ENCODE assay signal across 11 cellular contexts in the genomic region with DNA sequence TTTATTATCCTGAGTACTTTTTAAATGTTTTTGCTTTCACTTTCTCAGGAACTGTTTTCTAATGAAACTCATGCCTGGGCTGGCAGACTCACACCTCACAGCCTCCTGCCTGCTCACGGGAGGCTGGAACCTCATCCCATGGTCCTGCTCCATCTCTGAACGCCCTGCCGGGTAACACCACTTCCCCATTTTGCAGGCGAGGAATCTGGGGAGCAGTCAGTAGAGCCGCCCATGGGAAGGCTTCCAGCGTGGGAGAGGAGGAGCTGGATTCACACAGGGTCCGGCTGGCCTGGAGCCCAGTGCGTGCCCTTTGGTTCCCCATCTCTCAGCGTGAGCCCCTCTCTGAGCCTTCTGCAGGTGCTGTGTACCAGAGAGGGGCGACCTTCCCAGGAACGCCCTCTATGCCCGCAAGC. TPM values are rescaled to one million over a fixed set of nuclear protein-coding genes. Genes with fewer than 3 reads are reported as not detected.
DNase-seq lines count a peak whose midpoint lies in the region; ATAC-seq, FAIRE-seq and TF ChIP-seq lines count a peak whose summit lies in the region.
"Had no signal": no experiment of that assay in that cellular context is flagged by ENCODE, and none has a peak within 500 bp of the region (broad histone marks: within the 10 kb centered on the region; RNA-seq: fewer than 3 reads in every experiment).

No MANE protein-coding gene starts in this region.

- H3K27me3 ChIP-seq in GM23248 (replicated peaks; ENCODE audit: insufficient read depth) (no peaks in the 10 kb centered on the region; the same call in 1 of the 2 replicates), K562 (ENCODE audit: control insufficient read depth in 2 of 2, insufficient read depth in 2 of 2, low read length in 2 of 2) (peaks cover 2 to 21% of the 10 kb centered on the region in 2 experiments; a peak in 4 of 5 replicates), left lung (no peaks in the 10 kb centered on the region), subcutaneous abdominal adipose tissue (ENCODE audit: control insufficient read depth in 5 of 5, insufficient read depth in 4 of 5, low read length in 5 of 5) (peaks cover 4 to 26% (median 10%) of the 10 kb centered on the region in 5 donors)

- no peak for TF ChIP-seq EP300 in K562 (IDR thresholded peaks at IDR 0.05; ENCODE audit: low read length)

- H3K79me2 ChIP-seq in GM23248 (ENCODE audit: insufficient read depth) (no peaks in the 10 kb centered on the region), K562 (ENCODE audit: control insufficient read depth, insufficient read depth, low read length) (no peaks in the 10 kb centered on the region)

- intact Hi-C loops in K562 (cut with micrococcal nuclease) (no loop called here), left lung (cut with DNase I) (no loop called here)

- no peaks in the 10 kb centered on the region for H3K36me3 ChIP-seq in GM23248 (ENCODE audit: low read depth)
- no peaks in the 10 kb centered on the region for H3K36me3 ChIP-seq in K562 (ENCODE audit: control insufficient read depth, insufficient read depth, low read length)
- no peaks in the 10 kb centered on the region for H3K36me3 ChIP-seq in left lung
- H3K36me3 ChIP-seq in subcutaneous abdominal adipose tissue (ENCODE audit: control insufficient read depth in 5 of 5, insufficient read depth in 5 of 5, low read length in 5 of 5), result no peaks in the 10 kb centered on the region

- DNase-seq in GM23248 (peak; percentile 42), K562 (ENCODE audit: extremely low read depth in 1 of 4, low spot score in 3 of 4) (no peak), left lung (no peak), anterior cingulate cortex (lab: John Stamatoyannopoulos, UW) (no peak), frontal cortex (ENCODE audit: low spot score in 2 of 2) (no peak), NCI-H1105 (lab: John Stamatoyannopoulos, UW) (no peak)
- DNase-seq: activated CD4-positive, alpha-beta T cell treated with anti-CD3 and anti-CD28 coated beads, Interleukin-2, amount 50 U/mL, for 4 hours; NCI-H748 treated with DMSO at 0.1 percent for 48 hours had no signal

- peak overlapping the region; percentile 68 for H3K4me2 ChIP-seq in GM23248 (ENCODE audit: unreplicated experiment)
- H3K4me2 ChIP-seq in K562 (ENCODE audit: insufficient read depth, low read length), result no peak overlapping the region; the same call in 1 of the 2 replicates

- POLR2A ChIA-PET in K562 (lab: Yijun Ruan, JAX), result interaction anchor here (0.7 kb wide), 1 partner anchor 11 kb away, joined by 3 read pairs; no protein-coding TSS in a partner anchor

- BruUV-seq in K562 (replicated peaks; lab: Mats Ljungman, UMichigan), result no TSS peak

- FAIRE-seq in K562 (lab: Jason Lieb, UNC) (no peak), frontal cortex (lab: Jason Lieb, UNC) (no peak)
- FAIRE-seq: H54 had no signal

- ATAC-seq in K562, result no peak
- ATAC-seq in left lung, result peak; percentile 71
- ATAC-seq in GM18909 (IDR thresholded peaks at IDR 0.05; ENCODE audit: poor library complexity, unreplicated experiment), result no peak

- H3K9me3 ChIP-seq in GM23248 (ENCODE audit: low read depth) (no peaks in the 10 kb centered on the region), K562 (replicated peaks; ENCODE audit: control insufficient read depth, insufficient read depth, low read depth, low read length) (no peaks in the 10 kb centered on the region), left lung (no peaks in the 10 kb centered on the region), subcutaneous abdominal adipose tissue (ENCODE audit: control insufficient read depth in 5 of 5, low read length in 5 of 5) (no peaks in the 10 kb centered on the region)

- H3K27ac ChIP-seq in GM23248 (no peak overlapping the region), K562 (ENCODE audit: extremely low read depth, low read depth, low read length) (no peak overlapping the region), left lung (peak overlapping the region in 1 of 2 donors; percentile 61), subcutaneous abdominal adipose tissue (ENCODE audit: low read depth, low read length) (no peak overlapping the region)

- H2AFZ ChIP-seq in GM23248, result peak overlapping the region; percentile 47; the same call in 1 of the 2 replicates
- H2AFZ ChIP-seq in K562 (ENCODE audit: low read depth, low read length), result no peak overlapping the region

- H3K4me1 ChIP-seq in GM23248 (ENCODE audit: insufficient read depth) (no peaks in the 10 kb centered on the region), K562 (replicated peaks in 1 of 2; ENCODE audit: control insufficient read depth in 2 of 2, insufficient read depth in 2 of 2, low read length in 2 of 2) (peaks cover 11 to 26% of the 10 kb centered on the region in 2 experiments; a peak in 4 of 5 replicates), left lung (peaks cover 14 to 33% of the 10 kb centered on the region in 2 donors), subcutaneous abdominal adipose tissue (ENCODE audit: control insufficient read depth in 5 of 5, insufficient read depth in 5 of 5, low read length in 5 of 5) (peaks cover 3 to 35% (median 21%) of the 10 kb centered on the region in 5 donors)

- H3K4me3 ChIP-seq in GM23248 (peak overlapping the region; percentile 51), K562 (no peak overlapping the region), left lung (peak overlapping the region in 1 of 2 donors; percentile 3), subcutaneous abdominal adipose tissue (ENCODE audit: low read depth in 1 of 5, low read length in 5 of 5) (peak overlapping the region; percentile 18 to 41 (median 27))

- TF ChIP-seq CTCF in K562 (IDR thresholded peaks at IDR 0.05 in 2 of 3, conservative IDR thresholded peaks at IDR 0.05 in 1 of 3; ENCODE audit: insufficient read depth in 2 of 3, low read depth in 1 of 3, low read length in 3 of 3), result no peak
- no peak for TF ChIP-seq CTCF in left lung (IDR thresholded peaks at IDR 0.05)

- CTCF ChIA-PET in K562 (lab: Yijun Ruan, JAX; ENCODE audit: low intra/inter-chr PET ratio), result no interaction called here

- in situ Hi-C loops in GM23248 (cut with MboI) (no loop called here), K562 (cut with MboI) (no loop called here)

- WGBS in GM23248 (ENCODE audit: low coverage in 1 of 2, low lambda C conversion rate in 2 of 2, missing lambda C conversion rate in 2 of 2), 2 experiments, result 4 to 8% methylated on average over 12 of the region's 12 CpGs
- 21% methylated on average over 5 of the region's 12 CpGs for WGBS in K562 (ENCODE audit: insufficient coverage, low coverage, missing lambda C conversion rate)

- peaks cover 4% of the 10 kb centered on the region for H3K9me1 ChIP-seq in K562 (ENCODE audit: control insufficient read depth, insufficient read depth, low read length)

- H3F3A ChIP-seq in GM23248 (ENCODE audit: insufficient read depth), result no peaks in the 10 kb centered on the region

- no peaks in the 10 kb centered on the region for H3K9me2 ChIP-seq in GM23248 (ENCODE audit: insufficient read depth)

- no peaks in the 10 kb centered on the region for H4K20me1 ChIP-seq in GM23248 (ENCODE audit: insufficient read depth)
- H4K20me1 ChIP-seq in K562 (replicated peaks; ENCODE audit: control insufficient read depth, insufficient read depth, low read length), result no peaks in the 10 kb centered on the region

- no peak for TF ChIP-seq RAD21 in K562 (CRISPR knock-in tag; conservative IDR thresholded peaks at IDR 0.05 in 1 of 2, IDR thresholded peaks at IDR 0.05 in 1 of 2)

- peak overlapping the region; percentile 19; the same call in 1 of the 2 replicates for H3K9ac ChIP-seq in GM23248
- H3K9ac ChIP-seq in K562 (ENCODE audit: insufficient read depth in 1 of 2, low read depth in 2 of 2, low read length in 2 of 2), result no peak overlapping the region
- peak overlapping the region in 1 of 5 donors; percentile 33 for H3K9ac ChIP-seq in subcutaneous abdominal adipose tissue (ENCODE audit: low read length in 5 of 5)

- TF ChIP-seq POLR2A in K562 (conservative IDR thresholded peaks at IDR 0.05), result no peak

TF ChIP-seq in K562, 482 proteins besides CTCF, POLR2A, EP300 and RAD21:
- TF ChIP-seq ZNF146 (CRISPR knock-in tag; IDR thresholded peaks at IDR 0.05; ENCODE audit: unreplicated experiment) (no peak), KAT2B (IDR thresholded peaks at IDR 0.05; ENCODE audit: low read depth, low read length) (no peak), ZNF668 (CRISPR knock-in tag; IDR thresholded peaks at IDR 0.05) (no peak), SPI1 (IDR thresholded peaks at IDR 0.05; ENCODE audit: borderline replicate concordance, low read depth, low read length) (peak; percentile 89), ZNF121 (CRISPR knock-in tag; conservative IDR thresholded peaks at IDR 0.05) (no peak), KAT8 (IDR thresholded peaks at IDR 0.05; ENCODE audit: low read depth) (no peak), FOXA1 (IDR thresholded peaks at IDR 0.05; ENCODE audit: borderline replicate concordance) (no peak), FOXK1 (CRISPR knock-in tag; IDR thresholded peaks at IDR 0.05; ENCODE audit: borderline replicate concordance) (no peak)

RNA-seq across cellular contexts. Expression of a gene that starts 53.6 kb away (rescaled TPM):
- total RNA-seq in GM23248 (2014; rRNA removed; shearing (Covaris generic)), result not detected in 2 replicates
- not detected in 2 replicates for polyA plus RNA-seq in GM23248 (2016; fragmentation: Nextera tagmentation; extraction: Ambion mirVana)
- total RNA-seq in K562 (2011; cell fraction: chromatin; rRNA removed; ENCODE audit: low replicate concordance), result 2.0 TPM in 1 of 2 replicates, not detected in the other
- 0.17 and 0.66 TPM in 2 replicates for total RNA-seq in K562 (2011; cell fraction: nucleolus; rRNA removed)
- total RNA-seq in K562 (2011; cell fraction: nucleoplasm; rRNA removed), result 0.07 and 0.76 TPM in 2 replicates
- total RNA-seq in K562 (2014; rRNA removed), result under 0.01 TPM in 1 of 2 replicates, not detected in the other
- total RNA-seq in K562 (2014; rRNA removed; fragmentation: Illumina TruSeq; extraction: Trizol), result not detected in 2 replicates
- total RNA-seq in K562 (2015; rRNA removed; fragmentation: Illumina TruSeq; extraction: Trizol), result 0.04 TPM in 1 of 2 replicates, not detected in the other
- 0.02 and 0.29 TPM in 2 replicates for total RNA-seq in K562 (2021)
- 0.01 and 0.47 TPM in 2 replicates for polyA plus RNA-seq in K562 (2011; rRNA removed)
- 0.19 and 0.27 TPM in 2 replicates for polyA plus RNA-seq in K562 (2011; cell fraction: cytosol; rRNA removed)
- 0.44 and 2.2 TPM in 2 replicates for polyA plus RNA-seq in K562 (2011; cell fraction: nucleus; rRNA removed)
- polyA plus RNA-seq in K562 (2012), result 0.04 and 0.11 TPM in 2 replicates
- 0.03 TPM in 1 of 2 replicates, not detected in the other for polyA plus RNA-seq in K562 (2014; fragmentation: Illumina TruSeq; extraction: Trizol)
- polyA plus RNA-seq in K562 (2014; fragmentation: Nextera tagmentation; extraction: Ambion mirVana), result not detected
- polyA plus RNA-seq in K562 (2014; rRNA removed), result not detected in 2 replicates
- 0.24 and 0.70 TPM in 2 replicates for polyA minus RNA-seq in K562 (2011; rRNA and poly(A)+ RNA removed)
- 0.76 TPM in 1 of 2 replicates, not detected in the other for polyA minus RNA-seq in K562 (2011; cell fraction: cytosol; rRNA and poly(A)+ RNA removed)
- 0.33 and 0.40 TPM in 2 replicates for polyA minus RNA-seq in K562 (2011; cell fraction: nucleus; rRNA and poly(A)+ RNA removed)
- 1 to 10 TPM; 4.6 to 5.0 TPM for total RNA-seq in left lung
- total RNA-seq in frontal cortex, result 26.1 TPM
